15 cellular contexts compared by ENCODE assay signal in genomic region chr2:46202453-46202852, GRCh38.
"Had no signal": no experiment of that assay in that cellular context is flagged by ENCODE, and none has a peak within 500 bp of the region (broad histone marks: within the 10 kb centered on the region; RNA-seq: fewer than 3 reads in every experiment).

No MANE protein-coding gene starts in this region.

- ATAC-seq: foreskin keratinocyte; left colon; left ventricle myocardium superior; mucosa of descending colon; naive thymus-derived CD8-positive, alpha-beta T cell; stimulated activated naive CD8-positive, alpha-beta T cell treated with anti-CD3 and anti-CD28 coated beads, Interleukin-15, Interleukin-2, amounts not matched to agents 100 U/mL and 50 U/mL, for 24 hours had no signal

- H3K9me3 ChIP-seq: mucosa of descending colon, right atrium auricular region, tibial artery, upper lobe of right lung, vagina had no signal

- H3K27me3 Mint-ChIP-seq: effector memory CD8-positive, alpha-beta T cell had no signal

- H3K36me3 ChIP-seq: right atrium auricular region, tibial artery, upper lobe of right lung, vagina had no signal

- H3K9me3 Mint-ChIP-seq: effector memory CD8-positive, alpha-beta T cell; naive thymus-derived CD8-positive, alpha-beta T cell had no signal

- H3K4me3 Mint-ChIP-seq: naive thymus-derived CD8-positive, alpha-beta T cell; neural crest cell had no signal

- H3K27ac ChIP-seq: foreskin keratinocyte, hepatocyte, right atrium auricular region, tibial artery, upper lobe of right lung, vagina had no signal

- H3K4me1 Mint-ChIP-seq: neural crest cell had no signal

- DNase-seq: effector memory CD8-positive, alpha-beta T cell; foreskin keratinocyte; left colon; left ventricle myocardium superior; mucosa of descending colon; naive thymus-derived CD8-positive, alpha-beta T cell; small intestine; stimulated activated CD4-positive, alpha-beta T cell treated with anti-CD3 and anti-CD28 coated beads, Interleukin-12 subunit alpha, Interleukin-12 subunit beta, amount 100 ng/mL, for 4 hours; stimulated activated naive CD8-positive, alpha-beta T cell treated with anti-CD3 and anti-CD28 coated beads, Interleukin-15, Interleukin-2, amounts not matched to agents 100 U/mL and 50 U/mL, for 24 hours; tibial artery; upper lobe of right lung had no signal
